11 cellular contexts compared by ENCODE assay signal in genomic region chr3:112604536-112604935, GRCh38. TPM values are rescaled to one million over a fixed set of nuclear protein-coding genes. Genes with fewer than 3 reads are reported as not detected.
DNase-seq lines count a peak whose midpoint lies in the region; ATAC-seq, FAIRE-seq and TF ChIP-seq lines count a peak whose summit lies in the region.
"Had no signal": no experiment of that assay in that cellular context is flagged by ENCODE, and none has a peak within 500 bp of the region (broad histone marks: within the 10 kb centered on the region; RNA-seq: fewer than 3 reads in every experiment).

No MANE protein-coding gene starts in this region.

- H3K27ac Mint-ChIP-seq in CD8-positive, alpha-beta T cell = no peak overlapping the region

- intact Hi-C loops in GM12878 (cut with micrococcal nuclease; ENCODE audit: unreplicated experiment) = loop anchor here (5.0 kb wide), 1 partner anchor 73 kb away; no protein-coding TSS in a partner anchor
- intact Hi-C loops in CD8-positive, alpha-beta T cell (cut with DNase I, micrococcal nuclease) = no loop called here

- no peak overlapping the region for H2AFZ ChIP-seq in GM12878 (ENCODE audit: control insufficient read depth, low read depth, low read length)

- no peak overlapping the region for H3K4me2 ChIP-seq in GM12878 (ENCODE audit: control insufficient read depth, insufficient read depth)

- CTCF ChIA-PET in GM12878 (lab: Yijun Ruan, JAX) = interaction anchor here (2.3 kb wide), 1 partner anchor 22 kb away, joined by 7 read pairs; no protein-coding TSS in a partner anchor
- CTCF ChIA-PET in CD8-positive, alpha-beta T cell (lab: Charles Lee) = no interaction called here

- no peak for TF ChIP-seq POLR2A in GM12878 (IDR thresholded peaks at IDR 0.05; ENCODE audit: low read depth, low read length)

- no peak overlapping the region for H3K27ac ChIP-seq in GM12878 (ENCODE audit: control insufficient read depth, insufficient read depth)
- H3K27ac ChIP-seq in CD8-positive, alpha-beta T cell (ENCODE audit: low read depth, low read length) = no peak overlapping the region

- H3K9me3 Mint-ChIP-seq in CD8-positive, alpha-beta T cell = no peaks in the 10 kb centered on the region
- H3K9me3 Mint-ChIP-seq: central memory CD8-positive, alpha-beta T cell had no signal

- no peaks in the 10 kb centered on the region for H4K20me1 ChIP-seq in GM12878 (ENCODE audit: control insufficient read depth, insufficient read depth)

- H3K4me3 ChIP-seq in AG10803 (ENCODE audit: low read length) (no peak overlapping the region), GM12878 (no peak overlapping the region)
- H3K4me3 ChIP-seq in CD8-positive, alpha-beta T cell (ENCODE audit: low read depth, low read length) = no peak overlapping the region

- no peak for TF ChIP-seq RAD21 in GM12878 (IDR thresholded peaks at IDR 0.05; ENCODE audit: insufficient read depth, low read depth, low read length)

- TF ChIP-seq CTCF in AG10803 (conservative IDR thresholded peaks at IDR 0.05; ENCODE audit: low read length) (no peak), GM12878 (IDR thresholded peaks at IDR 0.05 in 2 of 3, conservative IDR thresholded peaks at IDR 0.05 in 1 of 3; ENCODE audit: control insufficient read depth in 2 of 3, extremely low read depth in 1 of 3, insufficient read depth in 1 of 3, low read depth in 3 of 3, low read length in 3 of 3) (no peak)
- TF ChIP-seq CTCF in CD8-positive, alpha-beta T cell (IDR thresholded peaks at IDR 0.05) = no peak

- 36% methylated on average over 4 of the region's 4 CpGs for WGBS in GM12878 (ENCODE audit: insufficient coverage, insufficient replicate concordance, low lambda C conversion rate, missing lambda C conversion rate)

- RAD21 ChIA-PET in GM12878 (lab: Charles Lee; ENCODE audit: unreplicated experiment) = no interaction called here

- no peaks in the 10 kb centered on the region for H3K79me2 ChIP-seq in GM12878 (ENCODE audit: control insufficient read depth, insufficient read depth, low read length)

- H3K36me3 ChIP-seq in GM12878 (ENCODE audit: control insufficient read depth in 2 of 2, insufficient read depth in 2 of 2, low read length in 1 of 2) = no peaks in the 10 kb centered on the region
- H3K36me3 ChIP-seq in CD8-positive, alpha-beta T cell (ENCODE audit: insufficient read depth, low read length) = no peaks in the 10 kb centered on the region

- H3K4me1 ChIP-seq in GM12878 (ENCODE audit: control insufficient read depth, insufficient read depth, low read length) = peaks cover 16% of the 10 kb centered on the region
- no peaks in the 10 kb centered on the region for H3K4me1 ChIP-seq in CD8-positive, alpha-beta T cell (ENCODE audit: insufficient read depth, low read length)

- no peaks in the 10 kb centered on the region for H3K36me3 Mint-ChIP-seq in CD8-positive, alpha-beta T cell

- FAIRE-seq in GM12878 (lab: Jason Lieb, UNC) = no peak

- no TSS peak for BruUV-seq in GM12878 (replicated peaks; lab: Mats Ljungman, UMichigan)

- DNase-seq in AG10803 (ENCODE audit: low read depth) (peak; percentile 90), LoVo (ENCODE audit: low spot score) (peak; percentile 14), GM12878 (ENCODE audit: low read depth, low spot score) (no peak), myocyte (ENCODE audit: low read depth) (peak; percentile 74), ureter (ENCODE audit: low spot score) (no peak), NOMO-1 treated with DMSO at 0.1 percent for 48 hours (lab: John Stamatoyannopoulos, UW; ENCODE audit: unreplicated experiment) (no peak), activated gamma-delta T cell (lab: John Stamatoyannopoulos, UW) (no peak)
- no peak for DNase-seq in CD8-positive, alpha-beta T cell
- DNase-seq: NCI-H82; stimulated activated naive CD8-positive, alpha-beta T cell treated with anti-CD3 and anti-CD28 coated beads, Interleukin-15, Interleukin-2, amounts not matched to agents 100 U/mL and 50 U/mL, for 24 hours had no signal

- no peak for ATAC-seq in GM12878
- no peak for ATAC-seq in CD8-positive, alpha-beta T cell

- H3K4me3 Mint-ChIP-seq in CD8-positive, alpha-beta T cell = no peak overlapping the region
- H3K4me3 Mint-ChIP-seq: central memory CD8-positive, alpha-beta T cell had no signal

- SMC1A ChIA-PET in GM12878 (lab: Charles Lee; ENCODE audit: uncharacterized antibody, unreplicated experiment) = no interaction called here

- in situ Hi-C loops in GM12878 (cut with MboI) = no loop called here

- no peak overlapping the region for H3K9ac ChIP-seq in GM12878 (ENCODE audit: control insufficient read depth, insufficient read depth, low read length)

- H3K9me3 ChIP-seq in GM12878 (replicated peaks; ENCODE audit: control insufficient read depth, insufficient read depth, low read length) = no peaks in the 10 kb centered on the region
- no peaks in the 10 kb centered on the region for H3K9me3 ChIP-seq in CD8-positive, alpha-beta T cell (ENCODE audit: low read length)

- peaks cover 0 to 8% of the 10 kb centered on the region in 2 experiments; a peak in 2 of 4 replicates for H3K27me3 ChIP-seq in GM12878 (replicated peaks in 1 of 2; ENCODE audit: control insufficient read depth in 2 of 2, insufficient read depth in 2 of 2, low read length in 1 of 2)
- no peaks in the 10 kb centered on the region for H3K27me3 ChIP-seq in CD8-positive, alpha-beta T cell (ENCODE audit: insufficient read depth, low read length)

- POLR2A ChIA-PET in GM12878 (lab: Charles Lee) = interaction anchor here (0.6 kb wide), 1 partner anchor 13 kb away, joined by 3 read pairs; no protein-coding TSS in a partner anchor
- POLR2A ChIA-PET in CD8-positive, alpha-beta T cell (lab: Charles Lee) = no interaction called here

- TF ChIP-seq EP300 in GM12878 (IDR thresholded peaks at IDR 0.05; ENCODE audit: borderline replicate concordance in 1 of 2, control insufficient read depth in 1 of 2, low read depth in 2 of 2, low read length in 2 of 2) = no peak

- H3K27me3 Mint-ChIP-seq in CD8-positive, alpha-beta T cell (ENCODE audit: low read depth) = peaks cover 6% of the 10 kb centered on the region

- peaks cover 3% of the 10 kb centered on the region for H3K4me1 Mint-ChIP-seq in CD8-positive, alpha-beta T cell (ENCODE audit: low read depth)

RNA-seq across cellular contexts. Expression of gene CCDC80, which starts 36.4 kb away (rescaled TPM):
- 0.05 TPM in 1 of 2 replicates, not detected in the other for total RNA-seq in GM12878 (2013; cell fraction: nucleolus; rRNA removed)
- not detected in 2 replicates for total RNA-seq in GM12878 (2014; rRNA removed)
- not detected in 2 replicates for total RNA-seq in GM12878 (2014; rRNA removed; fragmentation: Illumina TruSeq; extraction: Trizol)
- 0.21 and 0.80 TPM in 2 replicates for total RNA-seq in GM12878 (2021)
- 0.17 TPM for polyA plus RNA-seq in GM12878 (2011; ENCODE audit: low read depth)
- 0.04 TPM in 1 of 2 replicates, not detected in the other for polyA plus RNA-seq in GM12878 (2011; rRNA removed)
- not detected in 2 replicates for polyA plus RNA-seq in GM12878 (2011; cell fraction: cytosol; rRNA removed)
- polyA plus RNA-seq in GM12878 (2011; cell fraction: nucleus; rRNA removed) = not detected in 2 replicates
- 0.14 and 0.15 TPM in 2 replicates for polyA plus RNA-seq in GM12878 (2012)
- 0.01 TPM in 1 of 2 replicates, not detected in the other for polyA plus RNA-seq in GM12878 (2014; fragmentation: Illumina TruSeq; extraction: Trizol)
- polyA plus RNA-seq in GM12878 (2014; fragmentation: Nextera tagmentation; extraction: Ambion mirVana) = under 1 TPM in 1 of 2 experiments, not detected in 1; 0.02 TPM
- not detected in 2 replicates for polyA plus RNA-seq in GM12878 (2014; rRNA removed)
- polyA plus RNA-seq in GM12878 (2016; fragmentation: Nextera tagmentation; extraction: Ambion mirVana) = under 1 TPM; 0.58 to 0.59 TPM
- polyA minus RNA-seq in GM12878 (2011; rRNA and poly(A)+ RNA removed) = not detected in 2 replicates
- polyA minus RNA-seq in GM12878 (2011; cell fraction: cytosol; rRNA and poly(A)+ RNA removed) = not detected in 2 replicates
- polyA minus RNA-seq in GM12878 (2011; cell fraction: nucleus; rRNA and poly(A)+ RNA removed) = not detected in 2 replicates
- total RNA-seq in myocyte = 57.4 and 77.2 TPM in 2 replicates
- polyA plus RNA-seq in myocyte (2012) = 508 TPM
- 62.7 TPM for total RNA-seq in ureter
- not detected for total RNA-seq in CD8-positive, alpha-beta T cell

RNA-seq across cellular contexts. Expression of gene SLC35A5, which starts 42.7 kb away (rescaled TPM):
- 31.8 and 35.0 TPM in 2 replicates for total RNA-seq in GM12878 (2013; cell fraction: nucleolus; rRNA removed)
- total RNA-seq in GM12878 (2014; rRNA removed) (15.8 and 25.6 TPM in 2 replicates), GM12878 (2014; rRNA removed; fragmentation: Illumina TruSeq; extraction: Trizol) (14.7 and 17.0 TPM in 2 replicates), GM12878 (2021) (16.3 and 20.0 TPM in 2 replicates), myocyte (32.8 and 47.1 TPM in 2 replicates), ureter (36.4 TPM)
- polyA plus RNA-seq in GM12878 (2011; ENCODE audit: low read depth) = 8.8 TPM
- polyA plus RNA-seq in GM12878 (2011; rRNA removed) (38.1 and 56.0 TPM in 2 replicates), GM12878 (2014; fragmentation: Illumina TruSeq; extraction: Trizol) (20.8 and 28.7 TPM in 2 replicates), GM12878 (2014; fragmentation: Nextera tagmentation; extraction: Ambion mirVana) (10 to 100 TPM; 10.9 to 15.7 TPM), GM12878 (2014; rRNA removed) (11.3 and 12.8 TPM in 2 replicates), GM12878 (2016; fragmentation: Nextera tagmentation; extraction: Ambion mirVana) (10 to 100 TPM; 32.0 to 35.6 TPM)
- polyA plus RNA-seq in GM12878 (2011; cell fraction: cytosol; rRNA removed) = 17.0 and 26.2 TPM in 2 replicates
- 19.0 and 21.4 TPM in 2 replicates for polyA plus RNA-seq in GM12878 (2011; cell fraction: nucleus; rRNA removed)
- 13.3 and 18.0 TPM in 2 replicates for polyA plus RNA-seq in GM12878 (2012)
- 36.6 and 40.7 TPM in 2 replicates for polyA minus RNA-seq in GM12878 (2011; rRNA and poly(A)+ RNA removed)
- 15.1 and 15.8 TPM in 2 replicates for polyA minus RNA-seq in GM12878 (2011; cell fraction: cytosol; rRNA and poly(A)+ RNA removed)
- polyA minus RNA-seq in GM12878 (2011; cell fraction: nucleus; rRNA and poly(A)+ RNA removed) = 5.0 and 5.9 TPM in 2 replicates
- polyA plus RNA-seq in myocyte (2012) = 17.8 TPM
- 1 to 10 TPM; 4.4 to 6.1 TPM for total RNA-seq in CD8-positive, alpha-beta T cell

RNA-seq across cellular contexts. Expression of gene ATG3, which starts 42.8 kb away (rescaled TPM):
- 56.3 and 60.7 TPM in 2 replicates for total RNA-seq in GM12878 (2013; cell fraction: nucleolus; rRNA removed)
- total RNA-seq in GM12878 (2014; rRNA removed) (60.6 and 67.6 TPM in 2 replicates), GM12878 (2014; rRNA removed; fragmentation: Illumina TruSeq; extraction: Trizol) (57.2 and 62.0 TPM in 2 replicates), GM12878 (2021) (48.2 and 53.7 TPM in 2 replicates), myocyte (47.8 and 51.0 TPM in 2 replicates), ureter (49.5 TPM)
- polyA plus RNA-seq in GM12878 (2011; ENCODE audit: low read depth) = 31.6 TPM
- polyA plus RNA-seq in GM12878 (2011; rRNA removed) (65.1 and 85.7 TPM in 2 replicates), GM12878 (2014; fragmentation: Illumina TruSeq; extraction: Trizol) (68.6 and 97.1 TPM in 2 replicates), GM12878 (2014; fragmentation: Nextera tagmentation; extraction: Ambion mirVana) (10 to 100 TPM; 49.8 to 71.2 TPM), GM12878 (2014; rRNA removed) (52.2 and 53.4 TPM in 2 replicates), GM12878 (2016; fragmentation: Nextera tagmentation; extraction: Ambion mirVana) (10 to 100 TPM; 95.0 to 97.0 TPM)
- 28.7 and 33.2 TPM in 2 replicates for polyA plus RNA-seq in GM12878 (2011; cell fraction: cytosol; rRNA removed)
- 31.1 and 31.7 TPM in 2 replicates for polyA plus RNA-seq in GM12878 (2011; cell fraction: nucleus; rRNA removed)
- 44.0 and 45.4 TPM in 2 replicates for polyA plus RNA-seq in GM12878 (2012)
- polyA minus RNA-seq in GM12878 (2011; rRNA and poly(A)+ RNA removed) = 22.4 and 40.9 TPM in 2 replicates
- 22.3 and 26.9 TPM in 2 replicates for polyA minus RNA-seq in GM12878 (2011; cell fraction: cytosol; rRNA and poly(A)+ RNA removed)
- 27.3 and 44.0 TPM in 2 replicates for polyA minus RNA-seq in GM12878 (2011; cell fraction: nucleus; rRNA and poly(A)+ RNA removed)
- polyA plus RNA-seq in myocyte (2012) = 37.9 TPM
- total RNA-seq in CD8-positive, alpha-beta T cell = 10 to 100 TPM; 50.0 to 54.4 TPM

Comparison
In these comparisons a context has a peak if more than half of its experiments do, and no peak if none do; other contexts are left out.
1. DNase-seq: peak in AG10803 (single experiment), LoVo (single experiment) and myocyte (single experiment); none in GM12878 (single experiment), ureter (single experiment), CD8-positive, alpha-beta T cell (0 of 7), NOMO-1 treated with DMSO at 0.1 percent for 48 hours (single experiment) and activated gamma-delta T cell (single experiment).
2. RNA of gene CCDC80, which starts 36.4 kb away (total RNA-seq): 57.4 to 77.2 TPM in myocyte and 62.7 TPM in ureter (single experiment); 0.05 to 0.80 TPM in GM12878 and not detected in CD8-positive, alpha-beta T cell; every median in the first group is over 10 times any median in the second.